ENCODE assay signal across 8 cellular contexts in the genomic region with DNA sequence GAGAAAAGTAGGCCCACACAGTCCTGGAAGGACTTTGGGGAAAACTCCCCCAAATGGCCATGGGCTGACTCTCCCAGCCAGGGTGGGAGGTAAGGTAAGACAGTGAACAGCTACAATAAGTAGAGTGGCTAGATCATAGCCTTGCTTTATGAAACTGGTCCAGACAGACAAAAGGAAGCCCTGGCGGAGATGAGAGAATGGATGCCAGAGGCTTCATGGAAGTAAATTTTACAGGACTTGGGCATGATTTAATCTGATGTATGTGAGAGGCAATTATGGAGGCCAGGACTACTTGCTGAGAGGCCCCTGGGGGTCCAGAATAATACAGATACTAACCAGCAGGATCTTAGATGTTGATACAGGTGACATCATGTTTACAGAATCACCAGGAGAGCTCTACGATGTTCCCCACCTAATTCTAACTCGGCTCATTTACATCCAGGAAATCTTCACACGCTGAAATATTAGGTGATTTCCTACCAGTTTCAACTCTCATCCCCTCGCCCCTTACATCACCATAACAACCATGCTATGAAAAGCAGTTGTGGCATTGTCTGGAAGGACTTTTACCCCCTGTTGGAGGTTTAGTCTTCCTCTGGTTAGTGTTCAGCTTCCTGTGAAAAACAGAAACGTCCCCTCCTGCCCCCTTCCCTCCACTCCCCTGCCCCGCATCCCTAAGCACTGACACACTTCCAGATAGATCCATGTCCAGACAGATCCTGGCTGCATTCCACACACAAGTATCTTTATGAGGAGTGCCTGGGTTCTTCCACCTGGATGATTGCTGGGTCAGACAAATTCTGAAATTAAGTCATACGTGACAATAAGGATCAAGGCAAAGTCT. TPM values are rescaled to one million over a fixed set of nuclear protein-coding genes. Genes with fewer than 3 reads are reported as not detected.
DNase-seq lines count a peak whose midpoint lies in the region; ATAC-seq and TF ChIP-seq lines count a peak whose summit lies in the region.
"Had no signal": no experiment of that assay in that cellular context is flagged by ENCODE, and none has a peak within 500 bp of the region (broad histone marks: within the 10 kb centered on the region; RNA-seq: fewer than 3 reads in every experiment).

No MANE protein-coding gene starts in this region.

- H3K79me2 ChIP-seq in PC-3 (ENCODE audit: low read length), result no peaks in the 10 kb centered on the region

- no peaks in the 10 kb centered on the region for H4K20me1 ChIP-seq in PC-3 (ENCODE audit: low read length)

- H3K27me3 ChIP-seq in PC-3 (ENCODE audit: low read length), result no peaks in the 10 kb centered on the region

- peaks cover 13 to 19% of the 10 kb centered on the region in 2 donors for H3K4me1 Mint-ChIP-seq in natural killer cell treated with Interleukin-12 subunit alpha and Interleukin-12 subunit beta and Interleukin-15 and Interleukin-18, amount 100 ng/mL, for 72 hours (ENCODE audit: low read depth in 2 of 2)
- peaks cover 13% of the 10 kb centered on the region for H3K4me1 Mint-ChIP-seq in mesothelial cell of epicardium

- H3F3A ChIP-seq in PC-3 (ENCODE audit: low read length, unreplicated experiment), result no peaks in the 10 kb centered on the region

- BruUV-seq in PC-3 (replicated peaks; lab: Mats Ljungman, UMichigan), result no TSS peak

- no peaks in the 10 kb centered on the region for H3K9me3 ChIP-seq in PC-3 (ENCODE audit: low read length)

- ATAC-seq in HG02938 (IDR thresholded peaks at IDR 0.05; ENCODE audit: unreplicated experiment), result peak; percentile 68
- ATAC-seq in PC-3, result no peak
- ATAC-seq in natural killer cell treated with Interleukin-12 subunit alpha and Interleukin-12 subunit beta and Interleukin-15 and Interleukin-18, amount 100 ng/mL, for 72 hours, result peak; percentile 34 to 53
- ATAC-seq in GM21515 (IDR thresholded peaks at IDR 0.05; ENCODE audit: unreplicated experiment), result no peak
- ATAC-seq: Panc1 had no signal

- H3K27ac Mint-ChIP-seq in natural killer cell treated with Interleukin-12 subunit alpha and Interleukin-12 subunit beta and Interleukin-15 and Interleukin-18, amount 100 ng/mL, for 72 hours, result peak overlapping the region in 1 of 2 donors; percentile 38
- H3K27ac Mint-ChIP-seq in mesothelial cell of epicardium, result no peak overlapping the region

- no peaks in the 10 kb centered on the region for H3K27me3 Mint-ChIP-seq in natural killer cell treated with Interleukin-12 subunit alpha and Interleukin-12 subunit beta and Interleukin-15 and Interleukin-18, amount 100 ng/mL, for 72 hours
- peaks cover 7% of the 10 kb centered on the region for H3K27me3 Mint-ChIP-seq in mesothelial cell of epicardium (ENCODE audit: low read depth)

- DNase-seq in GM13977 (ENCODE audit: low spot score) (peak; percentile 41), PC-3 (peak; percentile 26), mesothelial cell of epicardium (ENCODE audit: low spot score in 2 of 2, unreplicated experiment in 2 of 2) (no peak)
- DNase-seq in natural killer cell treated with Interleukin-12 subunit alpha and Interleukin-12 subunit beta and Interleukin-15 and Interleukin-18, amount 100 ng/mL, for 72 hours (ENCODE audit: low spot score), result no peak
- DNase-seq in stimulated activated CD4-positive, alpha-beta T cell treated with anti-CD3 and anti-CD28 coated beads, Interleukin-2, amount 100 ng/mL, for 24 hours, result no peak

- no peaks in the 10 kb centered on the region for H3K9me3 Mint-ChIP-seq in natural killer cell treated with Interleukin-12 subunit alpha and Interleukin-12 subunit beta and Interleukin-15 and Interleukin-18, amount 100 ng/mL, for 72 hours
- H3K9me3 Mint-ChIP-seq in mesothelial cell of epicardium, result peaks cover 5% of the 10 kb centered on the region

- CTCF ChIA-PET in PC-3 (lab: Charles Lee), result interaction anchor here (0.6 kb wide), 1 partner anchor 248 kb away, joined by 3 read pairs; no protein-coding TSS in a partner anchor

- intact Hi-C loops in PC-3 (cut with micrococcal nuclease), result loop anchor here (5.0 kb wide), 2 partner anchors 77 to 167 kb away; a partner anchor contains a TSS

- POLR2A ChIA-PET in PC-3 (lab: Charles Lee; ENCODE audit: unreplicated experiment), result no interaction called here

- no peak overlapping the region for H3K4me2 ChIP-seq in PC-3 (ENCODE audit: low read length)

- H2AFZ ChIP-seq in PC-3 (ENCODE audit: low read length), result peak overlapping the region; percentile 15; the same call in 1 of the 2 replicates

- H3K36me3 ChIP-seq in PC-3 (ENCODE audit: low read depth, low read length), result no peaks in the 10 kb centered on the region

- H3K4me3 ChIP-seq in PC-3 (ENCODE audit: low read length), result no peak overlapping the region

- no peak overlapping the region for H3K9ac ChIP-seq in PC-3 (ENCODE audit: low read length)

- in situ Hi-C loops in GM13977 (cut with MboI; ENCODE audit: low pct_unique_long_range_greater_than_20kb, low sequenced_read_pairs, unreplicated experiment), result no loop called here

- peaks cover 33% of the 10 kb centered on the region for H3K4me1 ChIP-seq in PC-3 (ENCODE audit: insufficient read depth, low read length)

- H3K9me2 ChIP-seq in PC-3 (replicated peaks; ENCODE audit: low read length), result no peaks in the 10 kb centered on the region

- H3K4me3 Mint-ChIP-seq in natural killer cell treated with Interleukin-12 subunit alpha and Interleukin-12 subunit beta and Interleukin-15 and Interleukin-18, amount 100 ng/mL, for 72 hours, result peak overlapping the region; percentile 4
- H3K4me3 Mint-ChIP-seq in mesothelial cell of epicardium, result no peak overlapping the region

- TF ChIP-seq CTCF in GM13977 (IDR thresholded peaks at IDR 0.05; ENCODE audit: extremely low read depth, insufficient read depth, missing control alignments) (no peak), PC-3 (conservative IDR thresholded peaks at IDR 0.05; ENCODE audit: low read depth, low read length) (no peak), mesothelial cell of epicardium (IDR thresholded peaks at IDR 0.05; ENCODE audit: unreplicated experiment) (no peak)

- H3K36me3 Mint-ChIP-seq in natural killer cell treated with Interleukin-12 subunit alpha and Interleukin-12 subunit beta and Interleukin-15 and Interleukin-18, amount 100 ng/mL, for 72 hours, result no peaks in the 10 kb centered on the region
- no peaks in the 10 kb centered on the region for H3K36me3 Mint-ChIP-seq in mesothelial cell of epicardium

- H3K27ac ChIP-seq in PC-3 (ENCODE audit: low read length), result no peak overlapping the region

RNA-seq across cellular contexts. Expression of gene NT5DC3, which starts 39.5 kb away (rescaled TPM):
- total RNA-seq in PC-3 (2014; rRNA removed) (14.9 and 15.7 TPM in 2 replicates), mesothelial cell of epicardium (7.7 to 9.1 TPM (median 8.7 TPM) in 3 replicates)
- 10 to 100 TPM in 1 of 2 donors, 1 to 10 TPM in 1; 3.9 to 15.5 TPM for total RNA-seq in natural killer cell treated with Interleukin-12 subunit alpha and Interleukin-12 subunit beta and Interleukin-15 and Interleukin-18, amount 100 ng/mL, for 72 hours

RNA-seq across cellular contexts. Expression of gene HSP90B1, which starts 49.7 kb away (rescaled TPM):
- total RNA-seq in PC-3 (2014; rRNA removed) (476 and 593 TPM in 2 replicates), mesothelial cell of epicardium (765 to 795 TPM (median 788 TPM) in 3 replicates)
- total RNA-seq in natural killer cell treated with Interleukin-12 subunit alpha and Interleukin-12 subunit beta and Interleukin-15 and Interleukin-18, amount 100 ng/mL, for 72 hours, result 100 to 1,000 TPM; 621 to 706 TPM

Comparison
In these comparisons a context has a peak if more than half of its experiments do, and no peak if none do; other contexts are left out.
1. DNase-seq: peak in GM13977 (single experiment) and PC-3 (single experiment); none in natural killer cell treated with Interleukin-12 subunit alpha and Interleukin-12 subunit beta and Interleukin-15 and Interleukin-18, amount 100 ng/mL, for 72 hours (single experiment), mesothelial cell of epicardium (0 of 2) and stimulated activated CD4-positive, alpha-beta T cell treated with anti-CD3 and anti-CD28 coated beads, Interleukin-2, amount 100 ng/mL, for 24 hours (0 of 2).
2. ATAC-seq: peak in HG02938 (single experiment) and natural killer cell treated with Interleukin-12 subunit alpha and Interleukin-12 subunit beta and Interleukin-15 and Interleukin-18, amount 100 ng/mL, for 72 hours (2 of 2); none in PC-3 (single experiment) and GM21515 (single experiment).